8 cellular contexts compared by ENCODE assay signal in the genomic region with DNA sequence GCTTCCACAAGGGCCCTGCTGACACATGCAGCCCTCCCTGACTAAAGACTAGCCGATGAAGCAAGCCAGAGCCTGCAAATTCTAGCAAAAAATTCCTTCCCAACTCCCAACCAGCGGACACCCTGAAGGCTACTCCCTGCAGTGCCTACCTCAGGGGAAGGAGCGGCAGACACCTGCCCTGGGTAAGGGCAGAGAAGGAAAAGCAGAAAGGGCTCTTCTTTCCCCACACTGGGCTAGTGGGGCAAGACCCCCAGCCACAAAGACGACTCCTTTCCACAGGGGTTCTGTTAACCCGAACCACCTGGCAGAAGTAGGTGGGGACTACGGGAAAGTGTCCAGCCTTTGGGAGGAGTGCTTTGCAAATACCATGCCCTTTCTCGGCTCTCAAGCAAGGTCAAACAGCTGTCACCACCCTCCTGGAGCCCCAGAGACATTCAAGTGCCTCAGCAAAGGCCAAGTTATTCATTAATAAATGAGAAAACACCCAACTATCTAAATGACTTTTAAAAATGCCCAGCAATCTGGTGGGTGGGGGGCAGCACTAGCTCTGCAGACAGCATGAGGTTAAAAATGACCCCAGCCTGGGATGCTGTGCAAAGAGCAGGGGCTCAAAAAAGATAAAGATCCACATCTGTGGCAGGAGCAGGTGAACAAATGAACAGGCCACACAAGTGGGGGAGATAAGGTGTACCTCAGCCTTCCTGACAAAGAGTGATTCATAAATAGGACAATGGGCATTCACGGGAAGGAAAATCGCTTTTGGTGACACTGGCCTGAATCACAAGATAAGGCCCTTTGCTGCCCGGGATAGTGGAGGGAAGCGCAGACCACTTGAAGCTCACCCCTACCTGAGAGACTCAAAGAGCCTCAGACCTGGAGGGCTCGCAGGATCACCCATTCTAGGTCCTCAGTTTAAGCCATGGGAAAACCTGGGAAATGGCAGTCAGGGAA. TPM values are rescaled to one million over a fixed set of nuclear protein-coding genes. Genes with fewer than 3 reads are reported as not detected.
DNase-seq lines count a peak whose midpoint lies in the region; ATAC-seq and TF ChIP-seq lines count a peak whose summit lies in the region.

No MANE protein-coding gene starts in this region.

- no peak for TF ChIP-seq CTCF in Panc1 (IDR thresholded peaks at IDR 0.05)

- CTCF ChIA-PET in Panc1 (lab: Charles Lee) = no interaction called here

- no peak overlapping the region for H3K4me3 ChIP-seq in Panc1 (ENCODE audit: low read depth in 2 of 2, low read length in 2 of 2)

- intact Hi-C loops in Panc1 (cut with micrococcal nuclease; ENCODE audit: unreplicated experiment) = no loop called here
- intact Hi-C loops in Right ventricle myocardium superior (cut with DNase I) = no loop called here
- intact Hi-C loops in posterior vena cava (cut with DNase I) = no loop called here

- H3K36me3 ChIP-seq in Panc1 (ENCODE audit: control insufficient read depth, insufficient read depth, low read length) = no peaks in the 10 kb centered on the region; the same call in 1 of the 2 replicates

- ATAC-seq in Panc1 (peak; percentile 55), Right ventricle myocardium superior (ENCODE audit: poor library complexity) (peak; percentile 61), HG02588 (IDR thresholded peaks at IDR 0.05; ENCODE audit: unreplicated experiment) (no peak), GM19397 (IDR thresholded peaks at IDR 0.05; ENCODE audit: unreplicated experiment) (no peak)

- in situ Hi-C loops in Panc1 (cut with HindIII; ENCODE audit: low pct_unique_long_range_greater_than_20kb, low sequenced_read_pairs) = no loop called here

- H3K4me1 ChIP-seq in Panc1 (ENCODE audit: control insufficient read depth, insufficient read depth, low read length) = peaks cover 43% of the 10 kb centered on the region

- H3K27me3 ChIP-seq in Panc1 (ENCODE audit: control insufficient read depth, insufficient read depth, low read length) = no peaks in the 10 kb centered on the region

- DNase-seq in ELF-1 (ENCODE audit: low read depth, low spot score) (peak; percentile 57), Panc1 (ENCODE audit: low read depth, low spot score) (no peak), Right ventricle myocardium superior (peak; percentile 42), posterior vena cava (ENCODE audit: low spot score) (peak; percentile 56), NCI-H2107 (lab: John Stamatoyannopoulos, UW) (no peak), NAMALWA (ENCODE audit: low spot score) (no peak)

- H3K9me3 ChIP-seq in Panc1 (ENCODE audit: control insufficient read depth, insufficient read depth, low read depth, low read length) = no peaks in the 10 kb centered on the region

- POLR2A ChIA-PET in Panc1 (lab: Charles Lee) = interaction anchor here (0.5 to 0.6 kb wide), 3 partner anchors 30 to 33 kb away, joined by 4 to 6 read pairs (median 5); no protein-coding TSS in a partner anchor

- no TSS peak for BruUV-seq in Panc1 (replicated peaks; lab: Mats Ljungman, UMichigan)

- H3K27ac ChIP-seq in Panc1 (ENCODE audit: low read length) = no peak overlapping the region; the same call in none of the 2 replicates

RNA-seq across cellular contexts. Expression of a gene that starts 33.0 kb away (rescaled TPM):
- total RNA-seq in Panc1 (2021; ENCODE audit: unreplicated experiment) = 35.5 TPM
- polyA plus RNA-seq in Panc1 (2012; ENCODE audit: insufficient read length) = 54.3 TPM
- total RNA-seq in Right ventricle myocardium superior = 29.2 TPM
- total RNA-seq in posterior vena cava = 10 to 100 TPM; 21.5 to 26.0 TPM

RNA-seq across cellular contexts. Expression of a gene that starts 36.0 kb away (rescaled TPM):
- total RNA-seq in Panc1 (2021; ENCODE audit: unreplicated experiment) (38.8 TPM), Right ventricle myocardium superior (11.7 TPM), posterior vena cava (10 to 100 TPM; 26.0 to 33.1 TPM)
- polyA plus RNA-seq in Panc1 (2012; ENCODE audit: insufficient read length) = 46.2 TPM

Comparison
In these comparisons a context has a peak if more than half of its experiments do, and no peak if none do; other contexts are left out.
1. DNase-seq: peak in ELF-1 (single experiment), Right ventricle myocardium superior (single experiment) and posterior vena cava (single experiment); none in Panc1 (single experiment), NCI-H2107 (single experiment) and NAMALWA (single experiment).
2. ATAC-seq: peak in Panc1 (single experiment) and Right ventricle myocardium superior (single experiment); none in HG02588 (single experiment) and GM19397 (single experiment).